ENCODE assay signal across 5 cellular contexts in the genomic region with DNA sequence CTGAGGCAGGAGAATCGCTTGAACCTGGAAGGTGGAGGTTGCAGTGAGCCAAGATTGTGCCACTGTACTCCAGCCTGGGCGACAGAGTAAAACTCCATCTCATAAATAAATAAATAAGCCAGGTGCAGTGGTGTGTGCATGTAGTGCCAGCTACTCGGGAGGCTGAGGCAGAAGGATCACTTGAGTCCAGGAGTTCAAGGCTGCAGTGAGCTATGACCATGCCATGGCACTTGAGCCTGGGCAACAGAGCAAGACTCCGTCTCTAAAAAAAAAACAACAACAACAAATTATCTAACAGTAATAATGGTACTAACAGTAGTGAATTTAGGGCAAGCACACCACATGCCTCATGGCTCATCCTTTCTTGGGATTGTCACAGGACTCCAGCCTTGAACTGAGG. TPM values are rescaled to one million over a fixed set of nuclear protein-coding genes. Genes with fewer than 3 reads are reported as not detected.
"Had no signal": no experiment of that assay in that cellular context is flagged by ENCODE, and none has a peak within 500 bp of the region (broad histone marks: within the 10 kb centered on the region; RNA-seq: fewer than 3 reads in every experiment).

No MANE protein-coding gene starts in this region.

RNA-seq across cellular contexts. Expression of a gene that starts 41.3 kb away (rescaled TPM):
- total RNA-seq: OCI-LY7, PC-9, Peyer's patch, SJSA1 had no signal
- polyA plus RNA-seq: SK-N-SH had no signal
